In the genomic region with DNA sequence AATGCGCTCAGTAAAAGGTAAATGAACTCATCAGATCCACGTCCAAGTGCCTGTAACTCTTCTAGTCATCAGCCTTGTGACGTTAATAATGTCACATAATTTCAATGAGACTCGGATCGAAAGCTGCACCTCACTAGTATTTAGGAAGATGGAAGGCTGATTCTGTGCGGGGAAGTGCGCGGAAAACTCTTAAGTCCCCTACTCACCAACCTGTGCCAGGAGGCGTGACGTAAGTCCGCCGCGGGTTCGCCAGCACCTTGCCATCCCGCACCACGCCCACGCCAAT, we compare ENCODE assay signal across 7 cellular contexts. TPM values are rescaled to one million over a fixed set of nuclear protein-coding genes. Genes with fewer than 3 reads are reported as not detected.
A peak's percentile ranks its signal among the peaks of the same experiment; 100 is the strongest.
DNase-seq lines count a peak whose midpoint lies in the region; TF ChIP-seq lines count a peak whose summit lies in the region.
"Had no signal": no experiment of that assay in that cellular context is flagged by ENCODE, and none has a peak within 500 bp of the region (broad histone marks: within the 10 kb centered on the region; RNA-seq: fewer than 3 reads in every experiment).

No MANE protein-coding gene starts in this region.

- peak; percentile 76 for DNase-seq in stimulated activated CD4-positive, alpha-beta T cell treated with anti-CD3 and anti-CD28 coated beads, Interleukin-15, amount 100 ng/mL, for 48 hours (ENCODE audit: low read depth in 2 of 2)
- no peak for DNase-seq in stimulated activated CD4-positive, alpha-beta T cell treated with anti-CD3 and anti-CD28 coated beads, Interleukin-4, amount 100 ng/mL, for 1 hour
- peak; percentile 78 for DNase-seq in M059J (ENCODE audit: low read depth)
- no peak for DNase-seq in glutamatergic neuron

- H3K9me3 Mint-ChIP-seq in glutamatergic neuron (ENCODE audit: unreplicated experiment), result peaks cover 5% of the 10 kb centered on the region
- H3K9me3 Mint-ChIP-seq: stimulated activated naive CD8-positive, alpha-beta T cell treated with anti-CD3 and anti-CD28 coated beads, Interleukin-15, Interleukin-2, amounts not matched to agents 100 ng/mL and 50 ng/mL, for 24 hours had no signal

- no peaks in the 10 kb centered on the region for H3K9me3 ChIP-seq in muscle layer of colon (ENCODE audit: low read length)

- peaks cover 16% of the 10 kb centered on the region for H3K4me1 ChIP-seq in muscle layer of colon (ENCODE audit: insufficient read depth, low read length)

- no peak overlapping the region for H3K27ac Mint-ChIP-seq in glutamatergic neuron (ENCODE audit: unreplicated experiment)

- H3K27me3 Mint-ChIP-seq in glutamatergic neuron (ENCODE audit: unreplicated experiment), result no peaks in the 10 kb centered on the region
- H3K27me3 Mint-ChIP-seq: stimulated activated naive CD8-positive, alpha-beta T cell treated with anti-CD3 and anti-CD28 coated beads, Interleukin-15, Interleukin-2, amounts not matched to agents 100 ng/mL and 50 ng/mL, for 24 hours had no signal

- H3K36me3 Mint-ChIP-seq in glutamatergic neuron (ENCODE audit: unreplicated experiment), result no peaks in the 10 kb centered on the region

- peak overlapping the region; percentile 93 for H3K9ac ChIP-seq in muscle layer of colon (ENCODE audit: low read length)

- no peak for TF ChIP-seq CTCF in glutamatergic neuron (IDR thresholded peaks at IDR 0.05; ENCODE audit: partially characterized antibody, unreplicated experiment)

- no peaks in the 10 kb centered on the region for H3K27me3 ChIP-seq in muscle layer of colon (ENCODE audit: control insufficient read depth in 1 of 2, insufficient read depth in 2 of 2, low read length in 2 of 2)

- 0 to 1% (median 0%) methylated on average over 17 of the region's 17 CpGs for WGBS in adipose tissue, 3 donors

- peak overlapping the region; percentile 73 to 93 for H3K4me3 ChIP-seq in muscle layer of colon (ENCODE audit: low read depth in 1 of 2, low read length in 2 of 2)

- peaks cover 14% of the 10 kb centered on the region for H3K4me1 Mint-ChIP-seq in glutamatergic neuron (ENCODE audit: low read depth, unreplicated experiment)

- no peak overlapping the region for H3K4me3 Mint-ChIP-seq in glutamatergic neuron (ENCODE audit: unreplicated experiment)
- H3K4me3 Mint-ChIP-seq: stimulated activated naive CD8-positive, alpha-beta T cell treated with anti-CD3 and anti-CD28 coated beads, Interleukin-15, Interleukin-2, amounts not matched to agents 100 ng/mL and 50 ng/mL, for 24 hours had no signal

- peak overlapping the region; percentile 87 for H3K27ac ChIP-seq in adipose tissue (ENCODE audit: low read depth, low read length)
- peak overlapping the region; percentile 99 for H3K27ac ChIP-seq in muscle layer of colon (ENCODE audit: low read depth, low read length)

- H3K36me3 ChIP-seq in muscle layer of colon (ENCODE audit: insufficient read depth, low read length), result peaks cover 62% of the 10 kb centered on the region

RNA-seq across cellular contexts. Expression of a gene that starts 0.3 kb away (rescaled TPM):
- 61.5 and 70.0 TPM in 2 replicates for total RNA-seq in M059J (2014; rRNA removed; shearing (Covaris generic))
- polyA plus RNA-seq in adipose tissue, result 10 to 100 TPM; 19.5 to 26.7 (median 22.4) TPM
- total RNA-seq in glutamatergic neuron (ENCODE audit: unreplicated experiment), result 65.0 TPM

RNA-seq across cellular contexts. Expression of a gene that starts 0.7 kb away (rescaled TPM):
- 46.0 and 64.7 TPM in 2 replicates for total RNA-seq in M059J (2014; rRNA removed; shearing (Covaris generic))
- 100 to 1,000 TPM in 2 of 3 donors, 10 to 100 TPM in 1; 94.2 to 151 (median 116) TPM for polyA plus RNA-seq in adipose tissue
- 265 TPM for total RNA-seq in glutamatergic neuron (ENCODE audit: unreplicated experiment)

RNA-seq across cellular contexts. Expression of a gene that starts 6.9 kb away (rescaled TPM):
- total RNA-seq in M059J (2014; rRNA removed; shearing (Covaris generic)), result 23.8 and 27.2 TPM in 2 replicates
- 10 to 100 TPM; 19.0 to 36.6 (median 24.6) TPM for polyA plus RNA-seq in adipose tissue
- 49.1 TPM for total RNA-seq in glutamatergic neuron (ENCODE audit: unreplicated experiment)

RNA-seq across cellular contexts. Expression of a gene that starts 14.9 kb away (rescaled TPM):
- 79.3 and 84.2 TPM in 2 replicates for total RNA-seq in M059J (2014; rRNA removed; shearing (Covaris generic))
- 100 to 1,000 TPM in 1 of 3 donors, 10 to 100 TPM in 2; 17.0 to 182 (median 41.7) TPM for polyA plus RNA-seq in adipose tissue
- total RNA-seq in glutamatergic neuron (ENCODE audit: unreplicated experiment), result 25.9 TPM

RNA-seq across cellular contexts. Expression of a gene that starts 18.3 kb away (rescaled TPM):
- not detected in 2 replicates for total RNA-seq in M059J (2014; rRNA removed; shearing (Covaris generic))
- 1 to 10 TPM in 1 of 3 donors, under 1 TPM in 2; 0.09 to 1.6 (median 0.27) TPM for polyA plus RNA-seq in adipose tissue
- total RNA-seq in glutamatergic neuron (ENCODE audit: unreplicated experiment), result 0.15 TPM

Comparison
In these comparisons a context has a peak if more than half of its experiments do, and no peak if none do; other contexts are left out.
1. DNase-seq: peak in stimulated activated CD4-positive, alpha-beta T cell treated with anti-CD3 and anti-CD28 coated beads, Interleukin-15, amount 100 ng/mL, for 48 hours (2 of 2) and M059J (single experiment); none in stimulated activated CD4-positive, alpha-beta T cell treated with anti-CD3 and anti-CD28 coated beads, Interleukin-4, amount 100 ng/mL, for 1 hour (single experiment) and glutamatergic neuron (single experiment).